Comparison of ENCODE assay signal across 19 cellular contexts in genomic region chrX:19585370-19586082, GRCh38.
"Had no signal": no experiment of that assay in that cellular context is flagged by ENCODE, and none has a peak within 500 bp of the region (broad histone marks: within the 10 kb centered on the region; RNA-seq: fewer than 3 reads in every experiment).

No MANE protein-coding gene starts in this region.

- H3K9me3 Mint-ChIP-seq: activated naive CD8-positive, alpha-beta T cell treated with anti-CD3 and anti-CD28 coated beads, Interleukin-2, amount 10 ng/mL, durations not matched to agents 7 days and 5 days; T-cell had no signal

- ATAC-seq: activated CD4-positive, alpha-beta T cell treated with anti-CD3 and anti-CD28 coated beads for 36 hours; foreskin keratinocyte; heart right ventricle; right cardiac atrium; stimulated activated naive CD8-positive, alpha-beta T cell treated with anti-CD3 and anti-CD28 coated beads, Interleukin-15, Interleukin-2, amounts not matched to agents 100 U/mL and 50 U/mL, for 24 hours; T-cell had no signal

- H3K9me2 ChIP-seq: SK-N-SH had no signal

- H3K9me3 ChIP-seq: heart right ventricle, SK-N-SH, suprapubic skin had no signal

- H3K27me3 ChIP-seq: brain microvascular endothelial cell, foreskin keratinocyte, heart right ventricle, suprapubic skin had no signal

- H3K27ac ChIP-seq: brain microvascular endothelial cell, foreskin keratinocyte, heart right ventricle, suprapubic skin had no signal

- H3K4me3 ChIP-seq: heart right ventricle, suprapubic skin had no signal

- H3K4me1 ChIP-seq: foreskin keratinocyte, heart right ventricle, suprapubic skin had no signal

- H3K27me3 Mint-ChIP-seq: activated CD4-positive, alpha-beta T cell treated with anti-CD3 and anti-CD28 coated beads for 36 hours; activated naive CD8-positive, alpha-beta T cell treated with anti-CD3 and anti-CD28 coated beads, Interleukin-2, amount 10 ng/mL, durations not matched to agents 7 days and 5 days; T-cell had no signal

- H3K4me2 ChIP-seq: SK-N-SH had no signal

- H3K27ac Mint-ChIP-seq: activated CD4-positive, alpha-beta T cell treated with anti-CD3 and anti-CD28 coated beads for 36 hours; activated naive CD8-positive, alpha-beta T cell treated with anti-CD3 and anti-CD28 coated beads, Interleukin-2, amount 10 ng/mL, durations not matched to agents 7 days and 5 days; nephron progenitor cell; T-cell had no signal

- DNase-seq: activated CD4-positive, alpha-beta T cell treated with anti-CD3 and anti-CD28 coated beads for 36 hours; activated naive CD4-positive, alpha-beta T cell; activated naive CD8-positive, alpha-beta T cell treated with anti-CD3 and anti-CD28 coated beads, Interleukin-2, amount 10 ng/mL, durations not matched to agents 7 days and 5 days; brain microvascular endothelial cell; cortex of kidney; effector CD4-positive, alpha-beta T cell; foreskin keratinocyte; heart right ventricle; nephron progenitor cell; occipital lobe; right cardiac atrium; SK-N-SH; small intestine; stimulated activated CD4-positive, alpha-beta T cell treated with anti-CD3 and anti-CD28 coated beads, Interleukin-4, amount 100 ng/mL, for 4 hours; stimulated activated CD8-positive, alpha-beta memory T cell treated with anti-CD3 and anti-CD28 coated beads, Interleukin-4, amount 100 ng/mL, for 48 hours; stimulated activated naive CD8-positive, alpha-beta T cell treated with anti-CD3 and anti-CD28 coated beads, Interleukin-15, Interleukin-2, amounts not matched to agents 100 U/mL and 50 U/mL, for 24 hours; T-cell; T1000 had no signal

- H3K4me3 Mint-ChIP-seq: activated CD4-positive, alpha-beta T cell treated with anti-CD3 and anti-CD28 coated beads for 36 hours; activated naive CD8-positive, alpha-beta T cell treated with anti-CD3 and anti-CD28 coated beads, Interleukin-2, amount 10 ng/mL, durations not matched to agents 7 days and 5 days; nephron progenitor cell; T-cell had no signal
